Comparison of ENCODE assay signal across 18 cellular contexts in the genomic region with DNA sequence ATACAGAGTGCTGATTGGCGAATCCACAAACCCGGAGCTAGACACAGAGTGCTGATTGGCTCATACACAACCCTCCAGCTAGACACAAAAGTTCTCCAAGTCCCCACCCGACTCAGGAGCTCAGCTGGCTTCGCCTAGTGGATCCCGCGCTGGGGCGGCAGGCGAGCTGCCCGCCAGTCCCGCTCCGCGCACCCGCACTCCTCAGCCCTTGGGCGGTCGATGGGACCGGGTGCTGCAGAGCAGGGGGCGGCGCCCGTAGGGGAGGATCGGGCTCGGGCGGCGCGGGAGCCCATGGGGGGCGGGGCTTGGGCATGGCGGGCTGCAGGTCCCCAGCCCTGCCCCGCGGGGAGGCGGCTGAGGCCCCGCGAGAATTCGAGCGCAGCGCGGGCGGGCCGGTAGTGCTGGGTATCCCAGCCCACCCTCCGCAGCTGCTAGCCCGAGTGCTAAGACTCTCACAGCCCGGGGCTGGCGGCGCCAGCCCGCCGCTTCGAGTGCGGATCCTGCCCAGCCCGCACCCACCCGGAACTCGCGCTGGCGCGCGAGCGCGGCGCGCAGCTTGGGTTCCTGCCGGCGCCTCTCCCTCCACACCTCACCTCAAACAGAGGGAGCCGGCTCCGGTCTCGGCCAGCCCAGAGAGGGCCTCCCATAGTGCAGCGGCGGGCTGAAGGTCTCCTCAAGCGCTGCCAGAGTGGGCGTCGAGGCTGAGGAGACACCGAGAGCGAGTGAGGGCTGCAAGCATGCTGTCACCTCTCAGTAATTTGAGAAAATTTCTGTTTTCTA.
DNase-seq lines count a peak whose midpoint lies in the region; ATAC-seq and TF ChIP-seq lines count a peak whose summit lies in the region.
"Had no signal": no experiment of that assay in that cellular context is flagged by ENCODE, and none has a peak within 500 bp of the region (broad histone marks: within the 10 kb centered on the region; RNA-seq: fewer than 3 reads in every experiment).

No MANE protein-coding gene starts in this region.

- ATAC-seq in left cardiac atrium (no peak), RWPE2 (ENCODE audit: low read depth) (no peak), lower lobe of right lung (peak in 1 of 2 donors; percentile 50)

- no peak for TF ChIP-seq CTCF in left ventricle myocardium inferior (IDR thresholded peaks at IDR 0.05; ENCODE audit: borderline replicate concordance)
- TF ChIP-seq CTCF in RWPE2 (IDR thresholded peaks at IDR 0.05; ENCODE audit: poor library complexity, severe bottlenecking) = no peak
- TF ChIP-seq CTCF in lower lobe of right lung (IDR thresholded peaks at IDR 0.05) = no peak
- no peak for TF ChIP-seq CTCF in testis (IDR thresholded peaks at IDR 0.05)

- H3K4me3 ChIP-seq in left ventricle myocardium inferior = no peak overlapping the region
- no peak overlapping the region for H3K4me3 ChIP-seq in RWPE2 (ENCODE audit: severe bottlenecking)
- H3K4me3 ChIP-seq in lower lobe of right lung = no peak overlapping the region
- peak overlapping the region; percentile 51 to 52 for H3K4me3 ChIP-seq in testis

- TF ChIP-seq POLR2A in testis (IDR thresholded peaks at IDR 0.05) (no peak), erythroblast (IDR thresholded peaks at IDR 0.05; ENCODE audit: low read length) (no peak)

- peak; percentile 22 for DNase-seq in left cardiac atrium
- no peak for DNase-seq in left ventricle myocardium inferior
- DNase-seq in RWPE2 (ENCODE audit: low spot score) = peak; percentile 45
- peak; percentile 47 for DNase-seq in lower lobe of right lung
- DNase-seq in testis = peak; percentile 73
- no peak for DNase-seq in NCI-H69 (lab: John Stamatoyannopoulos, UW)
- DNase-seq in erythroblast (lab: John Stamatoyannopoulos, UW) = no peak
- DNase-seq: DMS53, GF-D8, Karpas-422, MV-4-11, NCI-H1105 treated with DMSO at 0.1 percent for 48 hours, NCI-H2029 treated with DMSO at 0.1 percent for 48 hours, NCI-H226, NCI-H524, NCI-H82, OCI-M1, SHP77 had no signal

- intact Hi-C loops in left cardiac atrium (cut with DNase I) = no loop called here
- intact Hi-C loops in left ventricle myocardium inferior (cut with micrococcal nuclease) = no loop called here
- intact Hi-C loops in lower lobe of right lung (cut with DNase I) = no loop called here
- intact Hi-C loops in testis (cut with DNase I; ENCODE audit: low total_unique reads) = no loop called here

- H3K27ac ChIP-seq in left ventricle myocardium inferior (replicated peaks) = no peak overlapping the region
- no peak overlapping the region for H3K27ac ChIP-seq in RWPE2 (ENCODE audit: poor library complexity, severe bottlenecking)
- H3K27ac ChIP-seq in lower lobe of right lung = no peak overlapping the region
- H3K27ac ChIP-seq in testis = peak overlapping the region in 1 of 2 donors; percentile 61

- WGBS in testis, 2 donors = 80 to 87% methylated on average over 45 to 53 of the region's 69 CpGs

- H3K36me3 ChIP-seq in left ventricle myocardium inferior (no peaks in the 10 kb centered on the region), RWPE2 (ENCODE audit: low read depth) (no peaks in the 10 kb centered on the region), lower lobe of right lung (no peaks in the 10 kb centered on the region), testis (ENCODE audit: low read depth, missing control alignments) (no peaks in the 10 kb centered on the region)

- H3K27me3 ChIP-seq in left ventricle myocardium inferior (ENCODE audit: low read depth) (peaks cover 32% of the 10 kb centered on the region), RWPE2 (ENCODE audit: insufficient read depth, poor library complexity, severe bottlenecking) (no peaks in the 10 kb centered on the region), lower lobe of right lung (ENCODE audit: low read depth) (no peaks in the 10 kb centered on the region), testis (no peaks in the 10 kb centered on the region)

- H3K4me1 ChIP-seq in left ventricle myocardium inferior (no peaks in the 10 kb centered on the region), RWPE2 (ENCODE audit: insufficient read depth, poor library complexity, severe bottlenecking) (no peaks in the 10 kb centered on the region), lower lobe of right lung (no peaks in the 10 kb centered on the region), testis (no peaks in the 10 kb centered on the region)

- no peaks in the 10 kb centered on the region for H3K9me3 ChIP-seq in left ventricle myocardium inferior (replicated peaks)
- H3K9me3 ChIP-seq in RWPE2 (ENCODE audit: severe bottlenecking) = no peaks in the 10 kb centered on the region
- H3K9me3 ChIP-seq in lower lobe of right lung = no peaks in the 10 kb centered on the region
- H3K9me3 ChIP-seq in testis = no peaks in the 10 kb centered on the region

Comparison
In these comparisons a context has a peak if more than half of its experiments do, and no peak if none do; other contexts are left out.
1. DNase-seq: peak in left cardiac atrium (single experiment), RWPE2 (single experiment), lower lobe of right lung (single experiment) and testis (single experiment); none in left ventricle myocardium inferior (single experiment), NCI-H69 (single experiment) and erythroblast (0 of 2).
2. H3K4me3 ChIP-seq: peak in testis (2 of 2); none in left ventricle myocardium inferior (single experiment), RWPE2 (single experiment) and lower lobe of right lung (single experiment).